In the genomic region with DNA sequence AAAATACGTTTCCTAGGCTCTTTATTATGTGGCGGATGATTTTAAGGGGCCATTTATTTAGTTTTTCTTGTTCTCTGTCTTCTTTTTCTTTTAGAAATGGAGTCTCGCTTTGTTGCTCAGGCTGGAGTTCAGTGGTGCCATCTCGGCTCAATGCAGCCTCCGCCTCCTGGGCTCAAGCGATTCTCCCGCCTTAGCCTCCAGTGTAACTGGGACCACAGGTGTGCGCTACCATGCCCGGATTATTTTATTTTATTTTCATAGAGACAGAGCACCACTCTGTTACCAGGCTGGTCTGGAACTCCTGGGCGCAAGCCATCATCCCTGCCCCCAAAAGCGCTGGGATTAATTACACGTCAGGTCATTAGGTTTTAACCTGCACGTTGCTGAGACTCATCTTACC, we compare ENCODE assay signal across 9 cellular contexts. TPM values are rescaled to one million over a fixed set of nuclear protein-coding genes. Genes with fewer than 3 reads are reported as not detected.
DNase-seq lines count a peak whose midpoint lies in the region; ATAC-seq and TF ChIP-seq lines count a peak whose summit lies in the region.
"Had no signal": no experiment of that assay in that cellular context is flagged by ENCODE, and none has a peak within 500 bp of the region (broad histone marks: within the 10 kb centered on the region; RNA-seq: fewer than 3 reads in every experiment).

No MANE protein-coding gene starts in this region.

- no peaks in the 10 kb centered on the region for H3K9me3 ChIP-seq in BLaER1 treated with 17β-estradiol and CSF1 and Interleukin-3, amounts not matched to agents 10 nM and 100 nM (replicated peaks in 1 of 11)

- H4K20me1 ChIP-seq in BLaER1 treated with 17β-estradiol and CSF1 and Interleukin-3, amounts not matched to agents 10 nM and 100 nM, result peaks cover 4 to 56% (median 49%) of the 10 kb centered on the region in 11 experiments; a peak in 19 of 22 replicates

- peaks cover 26 to 52% (median 33%) of the 10 kb centered on the region in 10 experiments for H3K4me1 ChIP-seq in BLaER1 treated with 17β-estradiol and CSF1 and Interleukin-3, amounts not matched to agents 10 nM and 100 nM

- H3K27me3 ChIP-seq in BLaER1 treated with 17β-estradiol and CSF1 and Interleukin-3, amounts not matched to agents 10 nM and 100 nM, result no peaks in the 10 kb centered on the region

- H3K9me3 Mint-ChIP-seq in natural killer cell treated with Interleukin-12 subunit alpha and Interleukin-12 subunit beta and Interleukin-15 and Interleukin-18, amount 100 ng/mL, for 72 hours, result no peaks in the 10 kb centered on the region

- H3K27me3 Mint-ChIP-seq in natural killer cell treated with Interleukin-12 subunit alpha and Interleukin-12 subunit beta and Interleukin-15 and Interleukin-18, amount 100 ng/mL, for 72 hours, result peaks cover 12 to 24% of the 10 kb centered on the region in 2 donors

- ATAC-seq in natural killer cell treated with Interleukin-12 subunit alpha and Interleukin-12 subunit beta and Interleukin-15 and Interleukin-18, amount 100 ng/mL, for 72 hours, result no peak
- ATAC-seq in GM18505 (IDR thresholded peaks at IDR 0.05; ENCODE audit: unreplicated experiment), result no peak
- no peak for ATAC-seq in GM21576 (IDR thresholded peaks at IDR 0.05; ENCODE audit: unreplicated experiment)

- peaks cover 3 to 43% (median 28%) of the 10 kb centered on the region in 11 experiments; a peak in 21 of 22 replicates for H3K36me3 ChIP-seq in BLaER1 treated with 17β-estradiol and CSF1 and Interleukin-3, amounts not matched to agents 10 nM and 100 nM

- no peaks in the 10 kb centered on the region for H3K36me3 Mint-ChIP-seq in natural killer cell treated with Interleukin-12 subunit alpha and Interleukin-12 subunit beta and Interleukin-15 and Interleukin-18, amount 100 ng/mL, for 72 hours

- peak overlapping the region; percentile 87 to 99 (median 96) for H3K9ac ChIP-seq in BLaER1 treated with 17β-estradiol and CSF1 and Interleukin-3, amounts not matched to agents 10 nM and 100 nM

- peaks cover 11 to 14% of the 10 kb centered on the region in 2 donors for H3K4me1 Mint-ChIP-seq in natural killer cell treated with Interleukin-12 subunit alpha and Interleukin-12 subunit beta and Interleukin-15 and Interleukin-18, amount 100 ng/mL, for 72 hours (ENCODE audit: low read depth in 2 of 2)

- peak overlapping the region; percentile 78 to 100 (median 95) for H3K4me3 ChIP-seq in BLaER1 treated with 17β-estradiol and CSF1 and Interleukin-3, amounts not matched to agents 10 nM and 100 nM
- H3K4me3 ChIP-seq in coronary artery, result peak overlapping the region; percentile 94

- H3K4me3 Mint-ChIP-seq in natural killer cell treated with Interleukin-12 subunit alpha and Interleukin-12 subunit beta and Interleukin-15 and Interleukin-18, amount 100 ng/mL, for 72 hours, result peak overlapping the region; percentile 95

- peak overlapping the region; percentile 78 to 100 (median 98); a peak in 21 of 22 replicates for H3K27ac ChIP-seq in BLaER1 treated with 17β-estradiol and CSF1 and Interleukin-3, amounts not matched to agents 10 nM and 100 nM
- H3K27ac ChIP-seq in coronary artery, result peak overlapping the region; percentile 92 to 100

- peak overlapping the region; percentile 79 to 99 (median 90) for H3K4me2 ChIP-seq in BLaER1 treated with 17β-estradiol and CSF1 and Interleukin-3, amounts not matched to agents 10 nM and 100 nM

- DNase-seq in NAMALWA (ENCODE audit: low spot score) (peak; percentile 25), coronary artery (ENCODE audit: low spot score) (no peak), pons (ENCODE audit: low spot score) (no peak), NCI-H446 treated with DMSO at 0.1 percent for 48 hours (lab: John Stamatoyannopoulos, UW) (no peak)
- DNase-seq in natural killer cell treated with Interleukin-12 subunit alpha and Interleukin-12 subunit beta and Interleukin-15 and Interleukin-18, amount 100 ng/mL, for 72 hours (ENCODE audit: low spot score), result no peak
- DNase-seq: activated CD4-positive, alpha-beta T cell treated with anti-CD3 and anti-CD28 coated beads for 1 hour had no signal

- H3K27ac Mint-ChIP-seq in natural killer cell treated with Interleukin-12 subunit alpha and Interleukin-12 subunit beta and Interleukin-15 and Interleukin-18, amount 100 ng/mL, for 72 hours, result peak overlapping the region; percentile 73 to 80

- no peak for TF ChIP-seq POLR2A in GM18505 (IDR thresholded peaks at IDR 0.05; ENCODE audit: borderline replicate concordance, extremely low read depth, insufficient read depth, insufficient read length)

- TF ChIP-seq CTCF in coronary artery (IDR thresholded peaks at IDR 0.05), result no peak

RNA-seq across cellular contexts. Expression of gene MTHFD1L, which starts 1.6 kb away (rescaled TPM):
- total RNA-seq in natural killer cell treated with Interleukin-12 subunit alpha and Interleukin-12 subunit beta and Interleukin-15 and Interleukin-18, amount 100 ng/mL, for 72 hours, result 100 to 1,000 TPM in 1 of 2 donors, 10 to 100 TPM in 1; 47.2 to 119 TPM
